8 cellular contexts compared by ENCODE assay signal in the genomic region with DNA sequence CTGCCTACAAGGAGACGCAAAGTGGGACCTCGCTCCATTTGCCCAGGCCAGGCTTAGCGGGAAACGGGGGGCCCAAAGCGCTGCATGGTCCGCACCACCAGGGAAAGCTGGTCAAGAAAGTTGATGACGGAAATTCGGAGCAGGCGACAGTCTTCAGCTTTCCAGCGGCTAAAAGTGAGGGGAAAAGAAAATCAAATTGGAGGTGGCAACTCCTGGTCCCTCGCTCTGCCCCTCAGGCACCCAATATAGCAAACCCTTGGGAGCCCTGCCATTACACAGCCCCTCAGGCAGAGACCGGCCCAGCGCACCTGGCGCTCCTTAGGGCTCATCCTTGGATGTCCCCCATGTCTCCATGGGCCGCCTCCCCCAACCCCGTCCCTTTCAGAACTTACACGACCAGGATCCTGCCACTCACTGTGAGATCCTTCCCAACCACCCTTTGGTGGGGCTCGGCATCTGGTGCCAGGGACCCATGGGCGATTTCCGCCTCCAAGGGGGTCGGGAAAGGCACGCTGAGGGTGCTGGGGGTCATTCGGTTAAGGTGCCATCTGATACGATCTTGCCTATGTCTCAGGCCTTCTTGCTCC. TPM values are rescaled to one million over a fixed set of nuclear protein-coding genes. Genes with fewer than 3 reads are reported as not detected.
DNase-seq lines count a peak whose midpoint lies in the region; ATAC-seq and TF ChIP-seq lines count a peak whose summit lies in the region.

No MANE protein-coding gene starts in this region.

- peaks cover 13% of the 10 kb centered on the region for H3K36me3 Mint-ChIP-seq in activated T-cell treated with anti-CD3 and anti-CD28 coated beads, Interleukin-2, amount 50 U/mL, for 24 hours (ENCODE audit: low read depth)

- H3K27me3 ChIP-seq in adipocyte (replicated peaks; ENCODE audit: control insufficient read depth, insufficient read depth, low read length) (peaks cover 4% of the 10 kb centered on the region), liver (ENCODE audit: control insufficient read depth in 4 of 4, insufficient read depth in 4 of 4, low read length in 3 of 4) (no peaks in the 10 kb centered on the region), transverse colon (no peaks in the 10 kb centered on the region)

- in situ Hi-C loops in transverse colon (cut with MboI; ENCODE audit: low pct_ligation_motif_present in 1 of 4, low pct_unique_long_range_greater_than_20kb in 1 of 4, low sequenced_read_pairs in 3 of 4) = no loop called here

- peaks cover 19% of the 10 kb centered on the region for H3K4me1 Mint-ChIP-seq in activated T-cell treated with anti-CD3 and anti-CD28 coated beads, Interleukin-2, amount 50 U/mL, for 24 hours (ENCODE audit: low read depth)

- intact Hi-C loops in transverse colon (cut with DNase I; ENCODE audit: low total_unique reads) = no loop called here
- intact Hi-C loops in lower leg skin (cut with DNase I; ENCODE audit: low total_unique reads) = no loop called here

- H3K4me3 ChIP-seq in adipocyte (ENCODE audit: low read length) (peak overlapping the region; percentile 77), liver (ENCODE audit: low read depth in 1 of 3, low read length in 3 of 3) (peak overlapping the region in 2 of 3 donors; percentile 30 to 45), transverse colon (peak overlapping the region in 3 of 4 donors; percentile 43 to 50 (median 46)), lower leg skin (ENCODE audit: low read depth, poor library complexity, severe bottlenecking) (no peak overlapping the region)

- H3K36me3 ChIP-seq in adipocyte (ENCODE audit: control insufficient read depth, insufficient read depth, low read length, severe bottlenecking) = no peaks in the 10 kb centered on the region
- no peaks in the 10 kb centered on the region for H3K36me3 ChIP-seq in liver (ENCODE audit: control insufficient read depth in 4 of 4, insufficient read depth in 3 of 4, low read depth in 1 of 4, low read length in 3 of 4)
- H3K36me3 ChIP-seq in transverse colon = no peaks in the 10 kb centered on the region

- H3K9me3 ChIP-seq in adipocyte (ENCODE audit: control insufficient read depth, low read length) = no peaks in the 10 kb centered on the region
- no peaks in the 10 kb centered on the region for H3K9me3 ChIP-seq in liver (ENCODE audit: control insufficient read depth in 4 of 4, low read length in 3 of 4)
- no peaks in the 10 kb centered on the region for H3K9me3 ChIP-seq in transverse colon

- 71% methylated on average over 24 of the region's 24 CpGs for WGBS in liver
- 76% methylated on average over 24 of the region's 24 CpGs; no CpG with 5 or more reads in 1 of the 2 donors for WGBS in transverse colon (ENCODE audit: low coverage in 1 of 2), 2 donors
- WGBS in lower leg skin, 2 donors = 62 to 68% methylated on average over 18 to 24 of the region's 24 CpGs

- DNase-seq in activated T-cell treated with anti-CD3 and anti-CD28 coated beads, Interleukin-2, amount 50 U/mL, for 24 hours = no peak
- DNase-seq in activated T-cell treated with anti-CD3 and anti-CD28 coated beads for 4 hours = no peak
- DNase-seq in adipocyte (ENCODE audit: low read depth) = no peak
- no peak for DNase-seq in transverse colon
- no peak for DNase-seq in lower leg skin (ENCODE audit: low spot score in 2 of 2)
- no peak for DNase-seq in HuH-7 (ENCODE audit: low spot score)

- H3K27me3 Mint-ChIP-seq in activated T-cell treated with anti-CD3 and anti-CD28 coated beads, Interleukin-2, amount 50 U/mL, for 24 hours = peaks cover 15% of the 10 kb centered on the region

- no peak for ATAC-seq in GM18858 (IDR thresholded peaks at IDR 0.05; ENCODE audit: unreplicated experiment)

- TF ChIP-seq EP300 in transverse colon (IDR thresholded peaks at IDR 0.05; ENCODE audit: low read depth) = no peak

- H3K9ac ChIP-seq in adipocyte (ENCODE audit: low read length) (peak overlapping the region; percentile 81), liver (ENCODE audit: low read depth in 1 of 2, low read length in 2 of 2) (no peak overlapping the region)

- H3K9me3 Mint-ChIP-seq in activated T-cell treated with anti-CD3 and anti-CD28 coated beads, Interleukin-2, amount 50 U/mL, for 24 hours = no peaks in the 10 kb centered on the region

- TF ChIP-seq RAD21 in liver (IDR thresholded peaks at IDR 0.05) = no peak

- H3K4me3 Mint-ChIP-seq in activated T-cell treated with anti-CD3 and anti-CD28 coated beads, Interleukin-2, amount 50 U/mL, for 24 hours = peak overlapping the region; percentile 84

- H3K4me1 ChIP-seq in adipocyte (ENCODE audit: control insufficient read depth, insufficient read depth, low read length) (peaks cover 9% of the 10 kb centered on the region), liver (ENCODE audit: control insufficient read depth in 4 of 4, insufficient read depth in 4 of 4, low read length in 3 of 4) (peaks cover 0 to 3% (median 1%) of the 10 kb centered on the region in 4 donors), transverse colon (peaks cover 4 to 6% (median 5%) of the 10 kb centered on the region in 4 donors)

- peak overlapping the region; percentile 94 for H3K27ac Mint-ChIP-seq in activated T-cell treated with anti-CD3 and anti-CD28 coated beads, Interleukin-2, amount 50 U/mL, for 24 hours

- TF ChIP-seq CTCF in liver (IDR thresholded peaks at IDR 0.05; ENCODE audit: low read depth, low read length, missing input control) (no peak), transverse colon (IDR thresholded peaks at IDR 0.05) (no peak), lower leg skin (IDR thresholded peaks at IDR 0.05) (no peak)

- H3K27ac ChIP-seq in liver (ENCODE audit: low read depth in 1 of 2, low read length in 2 of 2) = peak overlapping the region in 1 of 2 donors; percentile 29
- H3K27ac ChIP-seq in transverse colon = peak overlapping the region; percentile 82 to 91 (median 85)

- no peak for TF ChIP-seq POLR2A in transverse colon (IDR thresholded peaks at IDR 0.05)
- TF ChIP-seq POLR2A in lower leg skin (IDR thresholded peaks at IDR 0.05) = no peak

TF ChIP-seq in liver, 16 proteins besides CTCF, POLR2A, EP300 and RAD21 (continues in another document):
- TF ChIP-seq NR2F2 (IDR thresholded peaks at IDR 0.05) (no peak), JUND (IDR thresholded peaks at IDR 0.05) (no peak), FOXA1 (IDR thresholded peaks at IDR 0.05) (no peak), TAF1 (conservative IDR thresholded peaks at IDR 0.05) (no peak), GABPA (IDR thresholded peaks at IDR 0.05 in 1 of 2, conservative IDR thresholded peaks at IDR 0.05 in 1 of 2) (no peak)
- TF ChIP-seq, protein P1, sequence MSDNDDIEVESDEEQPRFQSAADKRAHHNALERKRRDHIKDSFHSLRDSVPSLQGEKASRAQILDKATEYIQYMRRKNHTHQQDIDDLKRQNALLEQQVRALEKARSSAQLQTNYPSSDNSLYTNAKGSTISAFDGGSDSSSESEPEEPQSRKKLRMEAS (IDR thresholded peaks at IDR 0.05) = no peak
- TF ChIP-seq, protein P2, sequence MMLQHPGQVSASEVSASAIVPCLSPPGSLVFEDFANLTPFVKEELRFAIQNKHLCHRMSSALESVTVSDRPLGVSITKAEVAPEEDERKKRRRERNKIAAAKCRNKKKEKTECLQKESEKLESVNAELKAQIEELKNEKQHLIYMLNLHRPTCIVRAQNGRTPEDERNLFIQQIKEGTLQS (IDR thresholded peaks at IDR 0.05) = no peak
- TF ChIP-seq, protein P3, sequence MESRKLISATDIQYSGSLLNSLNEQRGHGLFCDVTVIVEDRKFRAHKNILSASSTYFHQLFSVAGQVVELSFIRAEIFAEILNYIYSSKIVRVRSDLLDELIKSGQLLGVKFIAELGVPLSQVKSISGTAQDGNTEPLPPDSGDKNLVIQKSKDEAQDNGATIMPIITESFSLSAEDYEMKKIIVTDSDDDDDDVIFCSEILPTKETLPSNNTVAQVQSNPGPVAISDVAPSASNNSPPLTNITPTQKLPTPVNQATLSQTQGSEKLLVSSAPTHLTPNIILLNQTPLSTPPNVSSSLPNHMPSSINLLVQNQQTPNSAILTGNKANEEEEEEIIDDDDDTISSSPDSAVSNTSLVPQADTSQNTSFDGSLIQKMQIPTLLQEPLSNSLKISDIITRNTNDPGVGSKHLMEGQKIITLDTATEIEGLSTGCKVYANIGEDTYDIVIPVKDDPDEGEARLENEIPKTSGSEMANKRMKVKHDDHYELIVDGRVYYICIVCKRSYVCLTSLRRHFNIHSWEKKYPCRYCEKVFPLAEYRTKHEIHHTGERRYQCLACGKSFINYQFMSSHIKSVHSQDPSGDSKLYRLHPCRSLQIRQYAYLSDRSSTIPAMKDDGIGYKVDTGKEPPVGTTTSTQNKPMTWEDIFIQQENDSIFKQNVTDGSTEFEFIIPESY (IDR thresholded peaks at IDR 0.05) = no peak

RNA-seq across cellular contexts. Expression of a gene that starts 1.1 kb away (rescaled TPM):
- 10 to 100 TPM in 1 of 2 donors, 1 to 10 TPM in 1; 8.5 to 18.1 TPM for total RNA-seq in liver
- polyA plus RNA-seq in liver = 10 to 100 TPM; 12.4 to 13.1 TPM
- 10 to 100 TPM in 2 of 4 donors, 1 to 10 TPM in 1, not detected in 1; 3.0 to 28.4 (median 23.3) TPM for total RNA-seq in transverse colon
- total RNA-seq in lower leg skin = 10 to 100 TPM; 22.9 to 50.0 (median 28.5) TPM

RNA-seq across cellular contexts. Expression of a gene that starts 8.4 kb away (rescaled TPM):
- 10 to 100 TPM; 19.8 to 22.2 TPM for total RNA-seq in liver
- polyA plus RNA-seq in liver = 10 to 100 TPM; 13.9 to 21.9 TPM
- 10 to 100 TPM; 19.9 to 50.7 (median 42.7) TPM for total RNA-seq in transverse colon
- 10 to 100 TPM; 33.7 to 57.0 (median 50.7) TPM for total RNA-seq in lower leg skin

RNA-seq across cellular contexts. Expression of a gene that starts 12.4 kb away (rescaled TPM):
- total RNA-seq in liver (1 to 10 TPM; 3.5 to 5.6 TPM), transverse colon (100 to 1,000 TPM in 1 of 4 donors, 10 to 100 TPM in 3; 26.7 to 117 (median 34.4) TPM), lower leg skin (10 to 100 TPM; 53.4 to 67.3 (median 57.4) TPM)
- polyA plus RNA-seq in liver = 1 to 10 TPM; 3.2 to 5.4 TPM

RNA-seq across cellular contexts. Expression of a gene that starts 19.9 kb away (rescaled TPM):
- total RNA-seq in liver (1 to 10 TPM; 1.1 to 1.7 TPM), transverse colon (100 to 1,000 TPM in 1 of 4 donors, 10 to 100 TPM in 3; 17.3 to 128 (median 52.8) TPM), lower leg skin (10 to 100 TPM; 10.2 to 30.2 (median 13.5) TPM)
- polyA plus RNA-seq in liver = 1 to 10 TPM; 1.3 to 1.7 TPM

RNA-seq across cellular contexts. Expression of a gene that starts 34.0 kb away (rescaled TPM):
- total RNA-seq in liver = 10 to 100 TPM; 10.9 to 13.4 TPM
- 10 to 100 TPM; 14.6 to 25.1 TPM for polyA plus RNA-seq in liver
- 100 to 1,000 TPM in 1 of 4 donors, 10 to 100 TPM in 3; 39.9 to 130 (median 52.0) TPM for total RNA-seq in transverse colon
- total RNA-seq in lower leg skin = 10 to 100 TPM; 18.9 to 37.0 (median 22.7) TPM

Comparison
In these comparisons a context has a peak if more than half of its experiments do, and no peak if none do; other contexts are left out.
1. RNA of a gene that starts 12.4 kb away (total RNA-seq): 53.4 to 67.3 TPM in lower leg skin and 26.7 to 117 TPM in transverse colon; 3.5 to 5.6 TPM in liver; every median in the first group is over 4 times any median in the second.